ENCODE assay signal across 4 cellular contexts in genomic region chr5:132806804-132807162, GRCh38. TPM values are rescaled to one million over a fixed set of nuclear protein-coding genes. Genes with fewer than 3 reads are reported as not detected.
"Had no signal": no experiment of that assay in that cellular context is flagged by ENCODE, and none has a peak within 500 bp of the region (broad histone marks: within the 10 kb centered on the region; RNA-seq: fewer than 3 reads in every experiment).

No MANE protein-coding gene starts in this region.

RNA-seq across cellular contexts. Expression of gene SOWAHA, which starts 6.3 kb away (rescaled TPM):
- total RNA-seq: dermis blood vessel endothelial cell; naive thymus-derived CD8-positive, alpha-beta T cell; T-cell had no signal
- polyA plus RNA-seq: naive thymus-derived CD8-positive, alpha-beta T cell had no signal

RNA-seq across cellular contexts. Expression of gene SHROOM1, which starts 23.7 kb away (rescaled TPM):
- total RNA-seq: naive thymus-derived CD8-positive, alpha-beta T cell had no signal
- polyA plus RNA-seq: naive thymus-derived CD8-positive, alpha-beta T cell had no signal

RNA-seq across cellular contexts. Expression of gene GDF9, which starts 59.5 kb away (rescaled TPM):
- total RNA-seq: dermis blood vessel endothelial cell had no signal

RNA-seq across cellular contexts. Expression of gene CCNI2, which starts 59.6 kb away (rescaled TPM):
- total RNA-seq: gastroesophageal sphincter had no signal
